In genomic region chr5:10702911-10703491, GRCh38 we compare ENCODE assay signal across 1 cellular context.
TF ChIP-seq lines count a peak whose summit lies in the region.

No MANE protein-coding gene starts in this region.

TF ChIP-seq in K562, 482 proteins besides CTCF, POLR2A, EP300 and RAD21 (continued from another document and continues in another):
- TF ChIP-seq ZBTB11 (CRISPR knock-in tag; IDR thresholded peaks at IDR 0.05) (peak in 1 of 3 experiments; percentile 72; a peak in 2 of 6 replicates), ZKSCAN1 (IDR thresholded peaks at IDR 0.05; ENCODE audit: low read depth, low read length) (no peak), ZNF282 (CRISPR knock-in tag; IDR thresholded peaks at IDR 0.05) (no peak), TCF15 (CRISPR knock-in tag; IDR thresholded peaks at IDR 0.05) (no peak), ZBTB26 (CRISPR knock-in tag; IDR thresholded peaks at IDR 0.05) (no peak), NFIX (CRISPR knock-in tag; IDR thresholded peaks at IDR 0.05; ENCODE audit: low read depth) (no peak), ZNF609 (CRISPR knock-in tag; IDR thresholded peaks at IDR 0.05; ENCODE audit: borderline replicate concordance) (no peak), ATF2 (CRISPR knock-in tag; IDR thresholded peaks at IDR 0.05) (no peak), ARID1B (IDR thresholded peaks at IDR 0.05) (peak; percentile 96), JUN (IDR thresholded peaks at IDR 0.05; ENCODE audit: borderline replicate concordance, low read depth, low read length) (peak; percentile 99), JUN (CRISPR knock-in tag; IDR thresholded peaks at IDR 0.05; ENCODE audit: borderline replicate concordance) (no peak), MXD1 (CRISPR knock-in tag; IDR thresholded peaks at IDR 0.05; ENCODE audit: borderline replicate concordance, poor library complexity, severe bottlenecking) (no peak), ZNF398 (CRISPR knock-in tag; IDR thresholded peaks at IDR 0.05) (no peak), CHD1 (IDR thresholded peaks at IDR 0.05; ENCODE audit: low read length) (no peak), ETS1 (conservative IDR thresholded peaks at IDR 0.05; ENCODE audit: control insufficient read depth, low read depth, low read length) (no peak), ZNF79 (CRISPR knock-in tag; IDR thresholded peaks at IDR 0.05; ENCODE audit: low read depth) (no peak), FOXM1 (IDR thresholded peaks at IDR 0.05; ENCODE audit: low read depth) (peak; percentile 64; the same call in 1 of the 2 replicates), FOXM1 (CRISPR knock-in tag; IDR thresholded peaks at IDR 0.05; ENCODE audit: low read depth) (no peak), HDAC1 (IDR thresholded peaks at IDR 0.05) (no peak), XRCC3 (IDR thresholded peaks at IDR 0.05) (no peak), ASH1L (IDR thresholded peaks at IDR 0.05; ENCODE audit: borderline replicate concordance, low read depth, partially characterized antibody) (no peak), CHAMP1 (IDR thresholded peaks at IDR 0.05) (no peak), ZNF23 (CRISPR knock-in tag; IDR thresholded peaks at IDR 0.05) (no peak), KLF1 (tag; IDR thresholded peaks at IDR 0.05) (no peak), POLR2G (IDR thresholded peaks at IDR 0.05; ENCODE audit: low read depth, low read length) (no peak), DEAF1 (CRISPR knock-in tag; IDR thresholded peaks at IDR 0.05) (no peak), NFXL1 (CRISPR knock-in tag; IDR thresholded peaks at IDR 0.05) (no peak), CAMTA2 (CRISPR knock-in tag; conservative IDR thresholded peaks at IDR 0.05) (no peak), MTA1 (IDR thresholded peaks at IDR 0.05; ENCODE audit: borderline replicate concordance) (peak; percentile 70; the same call in 1 of the 2 replicates), SNRNP70 (optimal IDR thresholded peaks at IDR 0.05; ENCODE audit: low read depth, low read length) (no peak), ZFP91 (CRISPR knock-in tag; IDR thresholded peaks at IDR 0.05) (no peak), CXXC5 (CRISPR knock-in tag; IDR thresholded peaks at IDR 0.05) (0 out of 2 replicates have a peak, but pooled peaks have one; percentile 20), RBM39 (optimal IDR thresholded peaks at IDR 0.05; ENCODE audit: low read depth, low read length) (no peak), MED1 (CRISPR knock-in tag; IDR thresholded peaks at IDR 0.05; ENCODE audit: borderline replicate concordance) (no peak), STAT5A (IDR thresholded peaks at IDR 0.05; ENCODE audit: borderline replicate concordance, low read length) (peak; percentile 82), PML (IDR thresholded peaks at IDR 0.05; ENCODE audit: low read length) (peak; percentile 74), CBFA2T3 (IDR thresholded peaks at IDR 0.05) (peak; percentile 95), ZFP36 (IDR thresholded peaks at IDR 0.05; ENCODE audit: low read depth, low read length, partially characterized antibody) (no peak)
